Comparison of ENCODE assay signal across 8 cellular contexts in the genomic region with DNA sequence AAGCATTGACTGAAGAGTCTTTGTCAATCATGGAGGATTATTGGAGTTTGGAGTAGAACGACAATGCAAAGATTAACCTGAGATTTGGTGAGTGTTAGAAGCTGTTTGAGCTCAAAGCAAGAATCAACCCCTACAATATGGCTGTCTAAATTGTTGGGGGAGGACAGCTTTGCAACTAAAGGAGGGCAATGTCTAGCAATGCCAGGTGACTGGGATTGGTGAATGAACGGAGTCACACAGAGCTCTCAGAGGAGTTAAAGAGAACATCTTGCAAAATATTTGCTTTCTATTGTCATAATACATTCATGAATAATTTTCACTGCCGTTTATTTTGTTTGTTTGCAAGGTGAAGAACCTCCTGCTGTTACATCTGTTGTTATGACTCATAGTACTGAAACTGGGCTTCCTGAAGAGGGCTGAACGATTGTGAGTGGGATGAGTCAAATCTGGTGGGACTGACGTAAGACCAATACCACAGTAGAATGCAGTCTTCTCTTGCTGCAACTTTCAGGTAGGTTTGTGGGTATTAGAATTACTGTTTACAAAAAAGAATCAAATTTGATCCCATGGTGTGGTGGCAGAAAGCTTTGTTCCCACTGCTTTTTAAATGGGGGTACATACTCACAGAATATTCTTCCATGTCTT.
DNase-seq lines count a peak whose midpoint lies in the region; ATAC-seq, FAIRE-seq and TF ChIP-seq lines count a peak whose summit lies in the region.

No MANE protein-coding gene starts in this region.

- H3K36me3 ChIP-seq in smooth muscle cell (ENCODE audit: low read depth) (no peaks in the 10 kb centered on the region), small intestine (ENCODE audit: control insufficient read depth in 2 of 2, insufficient read depth in 2 of 2, low read length in 2 of 2) (no peaks in the 10 kb centered on the region)

- H3K4me1 ChIP-seq in smooth muscle cell (ENCODE audit: low read depth) (peaks cover 21% of the 10 kb centered on the region), small intestine (ENCODE audit: control insufficient read depth in 2 of 2, insufficient read depth in 1 of 2, low read depth in 1 of 2, low read length in 1 of 2) (no peaks in the 10 kb centered on the region)

- H3K9ac ChIP-seq in smooth muscle cell (ENCODE audit: low read depth): peak overlapping the region; percentile 69

- H3K27ac ChIP-seq in smooth muscle cell (ENCODE audit: low read depth) (peak overlapping the region; percentile 84), small intestine (ENCODE audit: low read depth in 1 of 2, low read length in 1 of 2) (peak overlapping the region in 1 of 2 donors; percentile 53)

- intact Hi-C loops in head of caudate nucleus (cut with DNase I): no loop called here

- 45% methylated on average over 5 of the region's 5 CpGs for WGBS in smooth muscle cell (ENCODE audit: low lambda C conversion rate)
- WGBS in small intestine, 3 donors: 60 to 63% (median 62%) methylated on average over 5 of the region's 5 CpGs

- H3K27me3 ChIP-seq in smooth muscle cell (ENCODE audit: low read depth): no peaks in the 10 kb centered on the region
- no peaks in the 10 kb centered on the region for H3K27me3 ChIP-seq in small intestine (ENCODE audit: control insufficient read depth in 2 of 2, insufficient read depth in 2 of 2, low read length in 2 of 2)

- no peaks in the 10 kb centered on the region for H4K20me1 ChIP-seq in smooth muscle cell (ENCODE audit: low read depth)

- H3K4me3 ChIP-seq in cardiac fibroblast (replicated peaks in 1 of 2; ENCODE audit: low read depth in 2 of 2, low read length in 2 of 2) (no peak overlapping the region), smooth muscle cell (no peak overlapping the region), small intestine (ENCODE audit: low read depth in 1 of 2, low read length in 2 of 2) (no peak overlapping the region)

- no peak overlapping the region for H3K4me2 ChIP-seq in smooth muscle cell

- no peak for TF ChIP-seq CTCF in cardiac fibroblast (IDR thresholded peaks at IDR 0.05; ENCODE audit: low read depth, low read length)
- TF ChIP-seq CTCF in smooth muscle cell (IDR thresholded peaks at IDR 0.05; ENCODE audit: borderline replicate concordance, insufficient read depth, poor library complexity, severe bottlenecking): no peak

- DNase-seq in COLO668 (lab: John Stamatoyannopoulos, UW; ENCODE audit: unreplicated experiment) (peak; percentile 66), NCI-H2107 (lab: John Stamatoyannopoulos, UW) (peak; percentile 38), cardiac fibroblast (ENCODE audit: low read depth in 2 of 2) (peak; percentile 7 to 91), smooth muscle cell (lab: John Stamatoyannopoulos, UW; ENCODE audit: unreplicated experiment) (no peak), head of caudate nucleus (no peak), small intestine (no peak)

- ATAC-seq in GM18867 (IDR thresholded peaks at IDR 0.05; ENCODE audit: unreplicated experiment): peak; percentile 93
- ATAC-seq in HG02973 (IDR thresholded peaks at IDR 0.05; ENCODE audit: unreplicated experiment): peak; percentile 98

- no peaks in the 10 kb centered on the region for H3K79me2 ChIP-seq in smooth muscle cell (ENCODE audit: low read depth)

- H2AFZ ChIP-seq in smooth muscle cell (ENCODE audit: low read depth): no peak overlapping the region

- H3K9me3 ChIP-seq in smooth muscle cell (replicated peaks; ENCODE audit: low read depth) (no peaks in the 10 kb centered on the region), small intestine (ENCODE audit: control insufficient read depth, low read depth) (no peaks in the 10 kb centered on the region)

- no peak for FAIRE-seq in small intestine (lab: Jason Lieb, UNC)

- H3F3A ChIP-seq in smooth muscle cell (ENCODE audit: low read depth): no peaks in the 10 kb centered on the region

Comparison
In these comparisons a context has a peak if more than half of its experiments do, and no peak if none do; other contexts are left out.
1. DNase-seq: peak in COLO668 (single experiment), NCI-H2107 (single experiment) and cardiac fibroblast (2 of 2); none in smooth muscle cell (single experiment), head of caudate nucleus (0 of 42) and small intestine (single experiment).